16 cellular contexts compared by ENCODE assay signal in the genomic region with DNA sequence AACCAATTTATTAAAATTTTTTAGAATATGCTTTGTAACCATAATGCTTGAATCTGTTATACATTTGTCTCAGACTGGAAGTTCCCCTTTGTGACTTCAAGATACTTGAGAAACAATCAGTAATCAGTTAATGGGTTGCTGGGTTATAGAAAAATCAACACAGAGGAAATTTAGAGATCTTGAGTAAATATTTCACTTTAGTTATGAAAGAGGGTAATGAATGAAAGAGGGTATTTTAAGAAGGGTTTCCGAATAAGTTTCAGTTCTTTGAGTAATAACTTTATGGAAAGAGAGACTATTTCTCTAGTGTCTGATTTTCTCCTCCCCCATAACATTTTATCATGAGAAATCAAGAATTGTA. TPM values are rescaled to one million over a fixed set of nuclear protein-coding genes. Genes with fewer than 3 reads are reported as not detected.
A peak's percentile ranks its signal among the peaks of the same experiment; 100 is the strongest.
DNase-seq lines count a peak whose midpoint lies in the region; ATAC-seq and TF ChIP-seq lines count a peak whose summit lies in the region.
"Had no signal": no experiment of that assay in that cellular context is flagged by ENCODE, and none has a peak within 500 bp of the region (broad histone marks: within the 10 kb centered on the region; RNA-seq: fewer than 3 reads in every experiment).

No MANE protein-coding gene starts in this region.

- no peaks in the 10 kb centered on the region for H3K27me3 Mint-ChIP-seq in activated T-cell treated with anti-CD3 and anti-CD28 coated beads, Interleukin-2, amount 50 U/mL, for 72 hours (ENCODE audit: low read depth)
- H3K27me3 Mint-ChIP-seq: activated B cell treated with CpG ODN at 0.5 μM for 24 hours; activated naive CD8-positive, alpha-beta T cell treated with anti-CD3 and anti-CD28 coated beads for 36 hours had no signal

- DNase-seq in activated T-cell treated with anti-CD3 and anti-CD28 coated beads, Interleukin-2, amount 50 U/mL, for 72 hours, result no peak
- DNase-seq in activated T-cell treated with anti-CD3 and anti-CD28 coated beads for 4 hours, result no peak
- peak; percentile 10 for DNase-seq in MV-4-11 (lab: John Stamatoyannopoulos, UW)
- no peak for DNase-seq in mucosa of gallbladder (ENCODE audit: low spot score)
- no peak for DNase-seq in NCI-H1694 (lab: John Stamatoyannopoulos, UW)
- DNase-seq: activated B cell treated with CpG ODN at 0.5 μM for 24 hours; activated naive CD8-positive, alpha-beta T cell treated with anti-CD3 and anti-CD28 coated beads for 36 hours; glutamatergic neuron; HFFc6; NCI-H1417 treated with DMSO at 0.1 percent for 48 hours; NCI-H2227 treated with DMSO at 0.1 percent for 48 hours; SHP77; T-helper 2 cell had no signal

- H3K9me3 ChIP-seq in neutrophil, result no peaks in the 10 kb centered on the region

- peaks cover 57 to 79% of the 10 kb centered on the region in 2 experiments for H3K4me1 ChIP-seq in neutrophil (ENCODE audit: control insufficient read depth in 1 of 2, insufficient read depth in 1 of 2, low read depth in 1 of 2, low read length in 1 of 2)

- H3K36me3 ChIP-seq in neutrophil, result no peaks in the 10 kb centered on the region

- H3K4me3 ChIP-seq in neutrophil (ENCODE audit: low read depth in 1 of 2, low read length in 1 of 2), result peak overlapping the region in 1 of 2 experiments; percentile 4

- peaks cover 40% of the 10 kb centered on the region for H3K4me1 Mint-ChIP-seq in activated T-cell treated with anti-CD3 and anti-CD28 coated beads, Interleukin-2, amount 50 U/mL, for 72 hours (ENCODE audit: low read depth)

- H3K36me3 Mint-ChIP-seq in activated T-cell treated with anti-CD3 and anti-CD28 coated beads, Interleukin-2, amount 50 U/mL, for 72 hours (ENCODE audit: insufficient read depth in 2 of 2), result peaks cover 3 to 22% of the 10 kb centered on the region in 2 donors

- H3K27me3 ChIP-seq in neutrophil, result no peaks in the 10 kb centered on the region

- H3K4me3 Mint-ChIP-seq in activated T-cell treated with anti-CD3 and anti-CD28 coated beads, Interleukin-2, amount 50 U/mL, for 72 hours, result peak overlapping the region in 1 of 2 donors; percentile 47
- H3K4me3 Mint-ChIP-seq: activated B cell treated with CpG ODN at 0.5 μM for 24 hours; activated naive CD8-positive, alpha-beta T cell treated with anti-CD3 and anti-CD28 coated beads for 36 hours; HFFc6 had no signal

- peak overlapping the region; percentile 73 for H3K27ac ChIP-seq in neutrophil

- TF ChIP-seq CTCF in neutrophil (IDR thresholded peaks at IDR 0.05), result no peak

- ATAC-seq in activated T-cell treated with anti-CD3 and anti-CD28 coated beads, Interleukin-2, amount 50 U/mL, for 72 hours (replicated peaks in 1 of 2), result peak in 1 of 2 donors; percentile 28
- ATAC-seq in GM19025 (IDR thresholded peaks at IDR 0.05; ENCODE audit: low read depth, unreplicated experiment) (peak; percentile 54), GM21576 (IDR thresholded peaks at IDR 0.05; ENCODE audit: unreplicated experiment) (no peak)

- no peaks in the 10 kb centered on the region for H3K9me3 Mint-ChIP-seq in activated T-cell treated with anti-CD3 and anti-CD28 coated beads, Interleukin-2, amount 50 U/mL, for 72 hours
- H3K9me3 Mint-ChIP-seq: activated naive CD8-positive, alpha-beta T cell treated with anti-CD3 and anti-CD28 coated beads for 36 hours; HFFc6 had no signal

- peak overlapping the region; percentile 90 for H3K27ac Mint-ChIP-seq in activated T-cell treated with anti-CD3 and anti-CD28 coated beads, Interleukin-2, amount 50 U/mL, for 72 hours
- H3K27ac Mint-ChIP-seq: activated B cell treated with CpG ODN at 0.5 μM for 24 hours; activated naive CD8-positive, alpha-beta T cell treated with anti-CD3 and anti-CD28 coated beads for 36 hours; HFFc6 had no signal

RNA-seq across cellular contexts. Expression of gene ZFAND3, which starts 21.4 kb away (rescaled TPM):
- 100 to 1,000 TPM in 1 of 2 donors, 10 to 100 TPM in 1; 93.9 to 114 TPM for total RNA-seq in activated T-cell treated with anti-CD3 and anti-CD28 coated beads, Interleukin-2, amount 50 U/mL, for 72 hours
- total RNA-seq in mucosa of gallbladder, result 105 TPM
